ENCODE assay signal across 12 cellular contexts in genomic region chr10:11208243-11208642, GRCh38.
A peak's percentile ranks its signal among the peaks of the same experiment; 100 is the strongest.
DNase-seq lines count a peak whose midpoint lies in the region; ATAC-seq and TF ChIP-seq lines count a peak whose summit lies in the region.
"Had no signal": no experiment of that assay in that cellular context is flagged by ENCODE, and none has a peak within 500 bp of the region (broad histone marks: within the 10 kb centered on the region; RNA-seq: fewer than 3 reads in every experiment).

No MANE protein-coding gene starts in this region.

- no peak for TF ChIP-seq EP300 in SK-N-SH (IDR thresholded peaks at IDR 0.05; ENCODE audit: borderline replicate concordance in 1 of 2, low read depth in 1 of 2, low read length in 1 of 2)

- no peaks in the 10 kb centered on the region for H3K27me3 Mint-ChIP-seq in CD8-positive, alpha-beta T cell (ENCODE audit: low read depth)
- H3K27me3 Mint-ChIP-seq in activated CD4-positive, alpha-beta memory T cell treated with anti-CD3 and anti-CD28 coated beads, Interleukin-2, amount 10 ng/mL, durations not matched to agents 7 days and 5 days, result no peaks in the 10 kb centered on the region
- H3K27me3 Mint-ChIP-seq in immature natural killer cell (ENCODE audit: low read depth in 3 of 3), result peaks cover 0 to 67% (median 32%) of the 10 kb centered on the region in 3 donors

- 72 to 95% (median 87%) methylated on average over 8 of the region's 8 CpGs for WGBS in spleen, 5 donors
- 69% methylated on average over 8 of the region's 8 CpGs for WGBS in SK-N-SH (ENCODE audit: low lambda C conversion rate)

- POLR2A ChIA-PET in CD8-positive, alpha-beta T cell (lab: Charles Lee), result interaction anchor here (2.3 kb wide), 1 partner anchor 18 kb away, joined by 12 read pairs; no protein-coding TSS in a partner anchor
- POLR2A ChIA-PET in activated CD4-positive, alpha-beta memory T cell treated with anti-CD3 and anti-CD28 coated beads, Interleukin-2, amount 10 ng/mL, durations not matched to agents 7 days and 5 days (lab: Charles Lee), result interaction anchor here (1.1 to 6.6 kb wide), 4 partner anchors 10 to 29 kb away, joined by 3 to 38 read pairs (median 12); no protein-coding TSS in a partner anchor
- POLR2A ChIA-PET in SK-N-SH (lab: Yijun Ruan, JAX), result no interaction called here

- H3K4me1 Mint-ChIP-seq in CD8-positive, alpha-beta T cell (ENCODE audit: low read depth), result peaks cover 97% of the 10 kb centered on the region
- H3K4me1 Mint-ChIP-seq in activated CD4-positive, alpha-beta memory T cell treated with anti-CD3 and anti-CD28 coated beads, Interleukin-2, amount 10 ng/mL, durations not matched to agents 7 days and 5 days, result peaks cover 96% of the 10 kb centered on the region
- peaks cover 0 to 100% of the 10 kb centered on the region in 2 donors for H3K4me1 Mint-ChIP-seq in immature natural killer cell

- no peak for ATAC-seq in CD8-positive, alpha-beta T cell
- ATAC-seq in GM21619 (IDR thresholded peaks at IDR 0.05; ENCODE audit: unreplicated experiment), result no peak

- peaks cover 46 to 99% (median 77%) of the 10 kb centered on the region in 11 experiments for H3K36me3 ChIP-seq in BLaER1 treated with 17β-estradiol and CSF1 and Interleukin-3, amounts not matched to agents 10 nM and 100 nM
- H3K36me3 ChIP-seq in CD8-positive, alpha-beta T cell (ENCODE audit: insufficient read depth, low read length), result peaks cover 38% of the 10 kb centered on the region
- H3K36me3 ChIP-seq in spleen (peaks cover 0 to 68% (median 10%) of the 10 kb centered on the region in 6 donors), SK-N-SH (replicated peaks in 1 of 2; ENCODE audit: control insufficient read depth in 1 of 2, insufficient read depth in 2 of 2, low read length in 1 of 2) (no peaks in the 10 kb centered on the region)

- peak overlapping the region in 5 of 10 experiments; percentile 10 to 50 (median 42); a peak in 2 of 20 replicates for H3K4me3 ChIP-seq in BLaER1 treated with 17β-estradiol and CSF1 and Interleukin-3, amounts not matched to agents 10 nM and 100 nM
- no peak overlapping the region for H3K4me3 ChIP-seq in CD8-positive, alpha-beta T cell (ENCODE audit: low read depth, low read length)
- H3K4me3 ChIP-seq in spleen (peak overlapping the region in 1 of 8 donors; percentile 9), SK-N-SH (ENCODE audit: low read depth in 2 of 2, low read length in 1 of 2) (no peak overlapping the region)
- H3K4me3 ChIP-seq: lung had no signal

- H3K4me3 Mint-ChIP-seq in CD8-positive, alpha-beta T cell, result peak overlapping the region; percentile 77
- peak overlapping the region; percentile 56 for H3K4me3 Mint-ChIP-seq in activated CD4-positive, alpha-beta memory T cell treated with anti-CD3 and anti-CD28 coated beads, Interleukin-2, amount 10 ng/mL, durations not matched to agents 7 days and 5 days
- H3K4me3 Mint-ChIP-seq in immature natural killer cell, result peak overlapping the region; percentile 79 to 83 (median 80)
- H3K4me3 Mint-ChIP-seq: nephron progenitor cell had no signal

- H3K79me2 ChIP-seq in SK-N-SH (ENCODE audit: insufficient read depth), result no peaks in the 10 kb centered on the region

- intact Hi-C loops in CD8-positive, alpha-beta T cell (cut with DNase I, micrococcal nuclease), result loop anchor here (2.0 kb wide), 2 partner anchors 13 to 21 kb away; no protein-coding TSS in a partner anchor
- intact Hi-C loops in spleen (cut with DNase I; ENCODE audit: low total_unique reads), result no loop called here

- H3K4me1 ChIP-seq in BLaER1 treated with 17β-estradiol and CSF1 and Interleukin-3, amounts not matched to agents 10 nM and 100 nM, result peaks cover 97 to 100% (median 100%) of the 10 kb centered on the region in 10 experiments
- peaks cover 99% of the 10 kb centered on the region for H3K4me1 ChIP-seq in CD8-positive, alpha-beta T cell (ENCODE audit: insufficient read depth, low read length)
- H3K4me1 ChIP-seq in spleen (peaks cover 33 to 100% (median 90%) of the 10 kb centered on the region in 6 donors), SK-N-SH (ENCODE audit: control insufficient read depth in 1 of 2, insufficient read depth in 2 of 2, low read depth in 1 of 2, low read length in 1 of 2) (no peaks in the 10 kb centered on the region)

- no peaks in the 10 kb centered on the region for H3K27me3 ChIP-seq in BLaER1 treated with 17β-estradiol and CSF1 and Interleukin-3, amounts not matched to agents 10 nM and 100 nM
- no peaks in the 10 kb centered on the region for H3K27me3 ChIP-seq in CD8-positive, alpha-beta T cell (ENCODE audit: insufficient read depth, low read length)
- H3K27me3 ChIP-seq in spleen (replicated peaks in 1 of 7) (no peaks in the 10 kb centered on the region), SK-N-SH (ENCODE audit: insufficient read depth) (no peaks in the 10 kb centered on the region)

- peaks cover 99 to 100% (median 100%) of the 10 kb centered on the region in 11 experiments for H4K20me1 ChIP-seq in BLaER1 treated with 17β-estradiol and CSF1 and Interleukin-3, amounts not matched to agents 10 nM and 100 nM
- no peaks in the 10 kb centered on the region for H4K20me1 ChIP-seq in SK-N-SH (ENCODE audit: insufficient read depth)

- no peak for TF ChIP-seq CTCF in CD8-positive, alpha-beta T cell (IDR thresholded peaks at IDR 0.05)
- TF ChIP-seq CTCF in spleen (IDR thresholded peaks at IDR 0.05 in 8 of 11, conservative IDR thresholded peaks at IDR 0.05 in 3 of 11), result no peak
- TF ChIP-seq CTCF in SK-N-SH (IDR thresholded peaks at IDR 0.05), result no peak

- no peaks in the 10 kb centered on the region for H3F3A ChIP-seq in SK-N-SH (replicated peaks; ENCODE audit: insufficient read depth)

- CTCF ChIA-PET in CD8-positive, alpha-beta T cell (lab: Charles Lee), result no interaction called here
- CTCF ChIA-PET in activated CD4-positive, alpha-beta memory T cell treated with anti-CD3 and anti-CD28 coated beads, Interleukin-2, amount 10 ng/mL, durations not matched to agents 7 days and 5 days (lab: Charles Lee), result interaction anchor here (1.1 kb wide), 1 partner anchor 10 kb away, joined by 3 read pairs; no protein-coding TSS in a partner anchor
- CTCF ChIA-PET in SK-N-SH (lab: Yijun Ruan, JAX), result no interaction called here

- no peaks in the 10 kb centered on the region for H3K9me3 Mint-ChIP-seq in CD8-positive, alpha-beta T cell
- H3K9me3 Mint-ChIP-seq in activated CD4-positive, alpha-beta memory T cell treated with anti-CD3 and anti-CD28 coated beads, Interleukin-2, amount 10 ng/mL, durations not matched to agents 7 days and 5 days, result no peaks in the 10 kb centered on the region
- no peaks in the 10 kb centered on the region for H3K9me3 Mint-ChIP-seq in immature natural killer cell
- H3K9me3 Mint-ChIP-seq: nephron progenitor cell had no signal

- TF ChIP-seq POLR2A in spleen (IDR thresholded peaks at IDR 0.05), result no peak

- H3K4me2 ChIP-seq in BLaER1 treated with 17β-estradiol and CSF1 and Interleukin-3, amounts not matched to agents 10 nM and 100 nM, result peak overlapping the region; percentile 72 to 90 (median 83)
- no peak overlapping the region for H3K4me2 ChIP-seq in SK-N-SH

- peak overlapping the region; percentile 20 to 72 (median 55); a peak in 19 of 22 replicates for H3K27ac ChIP-seq in BLaER1 treated with 17β-estradiol and CSF1 and Interleukin-3, amounts not matched to agents 10 nM and 100 nM
- no peak overlapping the region for H3K27ac ChIP-seq in CD8-positive, alpha-beta T cell (ENCODE audit: low read depth, low read length)
- H3K27ac ChIP-seq in spleen (peak overlapping the region in 4 of 8 donors; percentile 37 to 64 (median 56)), SK-N-SH (ENCODE audit: low read depth in 2 of 2, low read length in 1 of 2) (no peak overlapping the region)

- peak overlapping the region; percentile 27 to 69 (median 47); a peak in 18 of 22 replicates for H3K9ac ChIP-seq in BLaER1 treated with 17β-estradiol and CSF1 and Interleukin-3, amounts not matched to agents 10 nM and 100 nM
- H3K9ac ChIP-seq in SK-N-SH, result no peak overlapping the region

- peaks cover 91% of the 10 kb centered on the region for H3K36me3 Mint-ChIP-seq in CD8-positive, alpha-beta T cell
- peaks cover 95% of the 10 kb centered on the region for H3K36me3 Mint-ChIP-seq in activated CD4-positive, alpha-beta memory T cell treated with anti-CD3 and anti-CD28 coated beads, Interleukin-2, amount 10 ng/mL, durations not matched to agents 7 days and 5 days (ENCODE audit: low read depth)
- H3K36me3 Mint-ChIP-seq in immature natural killer cell, result peaks cover 11 to 32% (median 20%) of the 10 kb centered on the region in 3 donors

- no peak for TF ChIP-seq RAD21 in SK-N-SH (IDR thresholded peaks at IDR 0.05; ENCODE audit: low read length)

- peak overlapping the region; percentile 93 for H3K27ac Mint-ChIP-seq in CD8-positive, alpha-beta T cell
- peak overlapping the region; percentile 68 for H3K27ac Mint-ChIP-seq in activated CD4-positive, alpha-beta memory T cell treated with anti-CD3 and anti-CD28 coated beads, Interleukin-2, amount 10 ng/mL, durations not matched to agents 7 days and 5 days
- peak overlapping the region in 4 of 6 donors; percentile 91 to 97 (median 96) for H3K27ac Mint-ChIP-seq in immature natural killer cell
- H3K27ac Mint-ChIP-seq: nephron progenitor cell had no signal

- H2AFZ ChIP-seq in SK-N-SH (ENCODE audit: low read depth), result no peak overlapping the region

- 0 out of 22 replicates have a peak, but pooled peaks cover 0 to 2% (median 0%) of the 10 kb centered on the region in 11 experiments for H3K9me3 ChIP-seq in BLaER1 treated with 17β-estradiol and CSF1 and Interleukin-3, amounts not matched to agents 10 nM and 100 nM (replicated peaks in 1 of 11)
- no peaks in the 10 kb centered on the region for H3K9me3 ChIP-seq in CD8-positive, alpha-beta T cell (ENCODE audit: low read length)
- H3K9me3 ChIP-seq in spleen, result no peaks in the 10 kb centered on the region
- H3K9me3 ChIP-seq in SK-N-SH, result no peaks in the 10 kb centered on the region; the same call in 1 of the 2 replicates

- H3K9me2 ChIP-seq in SK-N-SH, result no peaks in the 10 kb centered on the region

- no peak for DNase-seq in CD8-positive, alpha-beta T cell
- no peak for DNase-seq in activated CD4-positive, alpha-beta memory T cell treated with anti-CD3 and anti-CD28 coated beads, Interleukin-2, amount 10 ng/mL, durations not matched to agents 7 days and 5 days
- no peak for DNase-seq in immature natural killer cell
- no peak for DNase-seq in NCI-H1092 (lab: John Stamatoyannopoulos, UW)
- no peak for DNase-seq in spleen
- no peak for DNase-seq in SK-N-SH
- DNase-seq: NCI-H2081 treated with DMSO at 0.1 percent for 48 hours, nephron progenitor cell, OCI-M1 had no signal

TF ChIP-seq in SK-N-SH, 30 proteins besides CTCF, POLR2A, EP300 and RAD21 (continues in another document):
- TF ChIP-seq GABPA (IDR thresholded peaks at IDR 0.05; ENCODE audit: low read depth) (no peak), MXI1 (IDR thresholded peaks at IDR 0.05; ENCODE audit: low read depth, low read length) (no peak), MEF2A (IDR thresholded peaks at IDR 0.05; ENCODE audit: borderline replicate concordance, low read depth) (no peak), FOXJ3 (CRISPR knock-in tag; IDR thresholded peaks at IDR 0.05) (no peak), TAF1 (IDR thresholded peaks at IDR 0.05; ENCODE audit: borderline replicate concordance, low read depth, low read length) (no peak), NFIC (IDR thresholded peaks at IDR 0.05; ENCODE audit: borderline replicate concordance) (no peak), SIN3A (IDR thresholded peaks at IDR 0.05; ENCODE audit: borderline replicate concordance, low read depth, low read length) (no peak), SMC3 (IDR thresholded peaks at IDR 0.05; ENCODE audit: low read depth, low read length) (no peak)

Comparison
In these comparisons a context has a peak if more than half of its experiments do, and no peak if none do; other contexts are left out.
1. H3K27ac ChIP-seq: peak in BLaER1 treated with 17β-estradiol and CSF1 and Interleukin-3, amounts not matched to agents 10 nM and 100 nM (11 of 11); none in CD8-positive, alpha-beta T cell (single experiment) and SK-N-SH (0 of 2).
2. Peak in every context shown above with its lines, with median percentiles within 50 percentile points of each other: H3K27ac Mint-ChIP-seq and H3K4me3 Mint-ChIP-seq.